10 cellular contexts compared by ENCODE assay signal in genomic region chr20:53678990-53679596, GRCh38.
A peak's percentile ranks its signal among the peaks of the same experiment; 100 is the strongest.
DNase-seq lines count a peak whose midpoint lies in the region; ATAC-seq and TF ChIP-seq lines count a peak whose summit lies in the region.
"Had no signal": no experiment of that assay in that cellular context is flagged by ENCODE, and none has a peak within 500 bp of the region (broad histone marks: within the 10 kb centered on the region; RNA-seq: fewer than 3 reads in every experiment).

No MANE protein-coding gene starts in this region.

- no peaks in the 10 kb centered on the region for H3K9me3 ChIP-seq in right lobe of liver

- no peak for ATAC-seq in stimulated activated naive CD8-positive, alpha-beta T cell treated with anti-CD3 and anti-CD28 coated beads, Interleukin-15, Interleukin-2, amounts not matched to agents 100 U/mL and 50 U/mL, for 24 hours
- ATAC-seq in activated naive CD4-positive, alpha-beta T cell treated with anti-CD3 and anti-CD28 coated beads, Interleukin-2, amount 50 U/mL, for 72 hours, result no peak
- ATAC-seq in right lobe of liver, result peak in 3 of 4 donors; percentile 31 to 45 (median 42)
- ATAC-seq in HG02678 (IDR thresholded peaks at IDR 0.05; ENCODE audit: unreplicated experiment), result no peak

- peaks cover 0 to 30% (median 8%) of the 10 kb centered on the region in 4 donors for H3K4me1 ChIP-seq in right lobe of liver

- peak overlapping the region; percentile 77 for H3K27ac Mint-ChIP-seq in stimulated activated naive CD8-positive, alpha-beta T cell treated with anti-CD3 and anti-CD28 coated beads, Interleukin-15, Interleukin-2, amounts not matched to agents 100 ng/mL and 50 ng/mL, for 24 hours
- H3K27ac Mint-ChIP-seq in activated naive CD4-positive, alpha-beta T cell treated with anti-CD3 and anti-CD28 coated beads, Interleukin-2, amount 50 U/mL, for 72 hours, result peak overlapping the region; percentile 24 to 68
- H3K27ac Mint-ChIP-seq in type B pancreatic cell, result peak overlapping the region; percentile 95

- TF ChIP-seq POLR2A in right lobe of liver (IDR thresholded peaks at IDR 0.05), result no peak

- H3K27ac ChIP-seq in right lobe of liver, result peak overlapping the region; percentile 1 to 92 (median 89)

- H3K4me3 ChIP-seq in right lobe of liver, result no peak overlapping the region

- WGBS in right lobe of liver (ENCODE audit: insufficient coverage, low coverage, low lambda C conversion rate, missing lambda C conversion rate), result 16% methylated on average over 3 of the region's 3 CpGs

- H3K27me3 ChIP-seq in right lobe of liver, result no peaks in the 10 kb centered on the region

- intact Hi-C loops in right lobe of liver (cut with DNase I), result no loop called here

- no peaks in the 10 kb centered on the region for H3K27me3 Mint-ChIP-seq in stimulated activated naive CD8-positive, alpha-beta T cell treated with anti-CD3 and anti-CD28 coated beads, Interleukin-15, Interleukin-2, amounts not matched to agents 100 ng/mL and 50 ng/mL, for 24 hours
- H3K27me3 Mint-ChIP-seq in type B pancreatic cell, result no peaks in the 10 kb centered on the region

- no peaks in the 10 kb centered on the region for H3K36me3 ChIP-seq in right lobe of liver

- no peaks in the 10 kb centered on the region for H3K9me3 Mint-ChIP-seq in stimulated activated naive CD8-positive, alpha-beta T cell treated with anti-CD3 and anti-CD28 coated beads, Interleukin-15, Interleukin-2, amounts not matched to agents 100 ng/mL and 50 ng/mL, for 24 hours
- H3K9me3 Mint-ChIP-seq in activated naive CD4-positive, alpha-beta T cell treated with anti-CD3 and anti-CD28 coated beads, Interleukin-2, amount 50 U/mL, for 72 hours, result no peaks in the 10 kb centered on the region
- H3K9me3 Mint-ChIP-seq in type B pancreatic cell, result peaks cover 4% of the 10 kb centered on the region
- H3K9me3 Mint-ChIP-seq: CD4-positive, CD25-positive, alpha-beta regulatory T cell had no signal

- DNase-seq in stimulated activated naive CD8-positive, alpha-beta T cell treated with anti-CD3 and anti-CD28 coated beads, Interleukin-15, Interleukin-2, amounts not matched to agents 100 U/mL and 50 U/mL, for 24 hours, result no peak
- DNase-seq in activated naive CD4-positive, alpha-beta T cell treated with anti-CD3 and anti-CD28 coated beads, Interleukin-2, amount 50 U/mL, for 72 hours (ENCODE audit: low spot score in 2 of 2), result no peak
- no peak for DNase-seq in right lobe of liver
- DNase-seq in type B pancreatic cell (ENCODE audit: extremely low spot score, unreplicated experiment), result no peak
- DNase-seq in NCI-H1092 treated with DMSO at 0.1 percent for 48 hours (lab: John Stamatoyannopoulos, UW), result no peak
- DNase-seq in NCI-H226, result no peak
- DNase-seq: CD4-positive, CD25-positive, alpha-beta regulatory T cell; NCI-H345 had no signal

- TF ChIP-seq CTCF in right lobe of liver (IDR thresholded peaks at IDR 0.05), result no peak
- TF ChIP-seq CTCF in type B pancreatic cell (conservative IDR thresholded peaks at IDR 0.05), result peak; percentile 10

- H3K4me1 Mint-ChIP-seq in stimulated activated naive CD8-positive, alpha-beta T cell treated with anti-CD3 and anti-CD28 coated beads, Interleukin-15, Interleukin-2, amounts not matched to agents 100 ng/mL and 50 ng/mL, for 24 hours (ENCODE audit: low read depth), result peaks cover 26% of the 10 kb centered on the region
- peaks cover 34% of the 10 kb centered on the region for H3K4me1 Mint-ChIP-seq in type B pancreatic cell (ENCODE audit: unreplicated experiment)

- no peaks in the 10 kb centered on the region for H3K36me3 Mint-ChIP-seq in stimulated activated naive CD8-positive, alpha-beta T cell treated with anti-CD3 and anti-CD28 coated beads, Interleukin-15, Interleukin-2, amounts not matched to agents 100 ng/mL and 50 ng/mL, for 24 hours (ENCODE audit: low read depth)
- H3K36me3 Mint-ChIP-seq in activated naive CD4-positive, alpha-beta T cell treated with anti-CD3 and anti-CD28 coated beads, Interleukin-2, amount 50 U/mL, for 72 hours, result no peaks in the 10 kb centered on the region
- H3K36me3 Mint-ChIP-seq in type B pancreatic cell, result peaks cover 3% of the 10 kb centered on the region
- H3K36me3 Mint-ChIP-seq: CD4-positive, CD25-positive, alpha-beta regulatory T cell had no signal

- no peak overlapping the region for H3K4me3 Mint-ChIP-seq in stimulated activated naive CD8-positive, alpha-beta T cell treated with anti-CD3 and anti-CD28 coated beads, Interleukin-15, Interleukin-2, amounts not matched to agents 100 ng/mL and 50 ng/mL, for 24 hours
- H3K4me3 Mint-ChIP-seq in type B pancreatic cell, result peak overlapping the region; percentile 74
- H3K4me3 Mint-ChIP-seq: CD4-positive, CD25-positive, alpha-beta regulatory T cell had no signal

Comparison
In these comparisons a context has a peak if more than half of its experiments do, and no peak if none do; other contexts are left out.
1. ATAC-seq: peak in right lobe of liver (3 of 4); none in stimulated activated naive CD8-positive, alpha-beta T cell treated with anti-CD3 and anti-CD28 coated beads, Interleukin-15, Interleukin-2, amounts not matched to agents 100 U/mL and 50 U/mL, for 24 hours (single experiment), activated naive CD4-positive, alpha-beta T cell treated with anti-CD3 and anti-CD28 coated beads, Interleukin-2, amount 50 U/mL, for 72 hours (0 of 2) and HG02678 (single experiment).
2. Peak in every context shown above with its lines, with median percentiles within 50 percentile points of each other: H3K27ac Mint-ChIP-seq.